ENCODE assay signal across 35 cellular contexts in the genomic region with DNA sequence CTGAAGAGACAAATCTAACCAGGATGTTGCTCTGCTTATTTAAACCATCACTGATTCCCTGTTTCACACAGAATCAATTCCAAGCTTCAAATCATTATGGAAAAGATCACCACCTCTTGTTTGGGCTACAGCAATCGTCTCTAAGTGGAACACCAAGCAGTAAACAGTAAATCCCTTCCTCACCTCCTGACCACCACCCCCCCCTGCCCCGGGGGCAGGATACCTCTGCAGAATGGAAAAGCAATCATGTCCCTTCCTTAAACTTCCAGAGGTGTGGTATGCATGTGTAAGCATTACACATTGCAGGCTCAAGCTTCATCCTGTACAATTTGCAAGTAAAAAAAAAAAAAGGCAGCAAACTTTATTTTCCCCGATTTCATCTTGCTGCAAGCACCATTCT.
"Had no signal": no experiment of that assay in that cellular context is flagged by ENCODE, and none has a peak within 500 bp of the region (broad histone marks: within the 10 kb centered on the region; RNA-seq: fewer than 3 reads in every experiment).

No MANE protein-coding gene starts in this region.

- H3K27ac Mint-ChIP-seq: activated B cell treated with CpG ODN at 0.5 μM for 24 hours; activated CD4-positive, alpha-beta memory T cell treated with anti-CD3 and anti-CD28 coated beads, Interleukin-2, amount 10 ng/mL, durations not matched to agents 7 days and 5 days; activated CD4-positive, alpha-beta T cell treated with anti-CD3 and anti-CD28 coated beads, Interleukin-2, amount 10 ng/mL, durations not matched to agents 7 days and 5 days; activated CD8-positive, alpha-beta memory T cell treated with anti-CD3 and anti-CD28 coated beads, Interleukin-2, amount 10 ng/mL, durations not matched to agents 7 days and 5 days; activated CD8-positive, alpha-beta T cell treated with anti-CD3 and anti-CD28 coated beads, Interleukin-2, amount 10 ng/mL, durations not matched to agents 7 days and 5 days; activated naive CD4-positive, alpha-beta T cell treated with anti-CD3 and anti-CD28 coated beads, Interleukin-2, amount 10 ng/mL, durations not matched to agents 7 days and 5 days; activated naive CD4-positive, alpha-beta T cell treated with anti-CD3 and anti-CD28 coated beads, Interleukin-2, amount 50 U/mL, for 24 hours; activated naive CD8-positive, alpha-beta T cell; activated naive CD8-positive, alpha-beta T cell treated with anti-CD3 and anti-CD28 coated beads, Interleukin-2, amount 10 ng/mL, durations not matched to agents 7 days and 5 days; activated naive CD8-positive, alpha-beta T cell treated with anti-CD3 and anti-CD28 coated beads, Interleukin-2, amount 50 U/mL, for 24 hours; activated T-cell treated with anti-CD3 and anti-CD28 coated beads, Interleukin-2, amount 50 U/mL, for 24 hours; activated T-helper 2 cell treated with anti-CD3 and anti-CD28 coated beads, Interferon-gamma antibody, Interleukin-2, Interleukin-4, amounts not matched to agents 10 μg/mL and 5 μg/mL and 100 μg/mL, durations not matched to agents 14 hours and 24 hours and 36 hours; brain; T-helper 1 cell treated with Interleukin-12 subunit alpha and Interleukin-12 subunit beta and Interleukin-4 antibody, amounts not matched to agents 30 μg/mL and 1 μg/mL, for 36 hours; T-helper 2 cell treated with Interferon-gamma antibody and Interleukin-4, amounts not matched to agents 5 μg/mL and 100 μg/mL, for 36 hours had no signal

- H3K27me3 ChIP-seq: ascending aorta, cardiac muscle cell had no signal

- H3K4me3 Mint-ChIP-seq: activated B cell treated with CpG ODN at 0.5 μM for 24 hours; activated CD4-positive, alpha-beta memory T cell treated with anti-CD3 and anti-CD28 coated beads, Interleukin-2, amount 10 ng/mL, durations not matched to agents 7 days and 5 days; activated CD4-positive, alpha-beta T cell treated with anti-CD3 and anti-CD28 coated beads, Interleukin-2, amount 10 ng/mL, durations not matched to agents 7 days and 5 days; activated CD8-positive, alpha-beta memory T cell treated with anti-CD3 and anti-CD28 coated beads, Interleukin-2, amount 10 ng/mL, durations not matched to agents 7 days and 5 days; activated CD8-positive, alpha-beta T cell treated with anti-CD3 and anti-CD28 coated beads, Interleukin-2, amount 10 ng/mL, durations not matched to agents 7 days and 5 days; activated naive CD4-positive, alpha-beta T cell treated with anti-CD3 and anti-CD28 coated beads, Interleukin-2, amount 10 ng/mL, durations not matched to agents 7 days and 5 days; activated naive CD4-positive, alpha-beta T cell treated with anti-CD3 and anti-CD28 coated beads, Interleukin-2, amount 50 U/mL, for 24 hours; activated naive CD8-positive, alpha-beta T cell; activated naive CD8-positive, alpha-beta T cell treated with anti-CD3 and anti-CD28 coated beads, Interleukin-2, amount 10 ng/mL, durations not matched to agents 7 days and 5 days; activated naive CD8-positive, alpha-beta T cell treated with anti-CD3 and anti-CD28 coated beads, Interleukin-2, amount 50 U/mL, for 24 hours; activated T-cell treated with anti-CD3 and anti-CD28 coated beads, Interleukin-2, amount 50 U/mL, for 24 hours; brain; central memory CD8-positive, alpha-beta T cell; T-helper 1 cell treated with Interleukin-12 subunit alpha and Interleukin-12 subunit beta and Interleukin-4 antibody, amounts not matched to agents 30 μg/mL and 1 μg/mL, for 36 hours; T-helper 2 cell treated with Interferon-gamma antibody and Interleukin-4, amounts not matched to agents 5 μg/mL and 100 μg/mL, for 36 hours had no signal

- H3K27ac ChIP-seq: ascending aorta, cardiac muscle cell, VCaP had no signal

- H3K4me3 ChIP-seq: ascending aorta, cardiac muscle cell had no signal

- H3K9me3 ChIP-seq: ascending aorta had no signal

- DNase-seq: activated B cell treated with CpG ODN at 0.5 μM for 24 hours; activated CD4-positive, alpha-beta memory T cell treated with anti-CD3 and anti-CD28 coated beads, Interleukin-2, amount 10 ng/mL, durations not matched to agents 7 days and 5 days; activated CD4-positive, alpha-beta T cell treated with anti-CD3 and anti-CD28 coated beads for 48 hours; activated CD4-positive, alpha-beta T cell treated with anti-CD3 and anti-CD28 coated beads, Interleukin-2, amount 10 ng/mL, durations not matched to agents 7 days and 5 days; activated CD4-positive, alpha-beta T cell treated with anti-CD3 and anti-CD28 coated beads, Interleukin-2, amount 50 U/mL, for 48 hours; activated CD4-positive, CD25-positive, alpha-beta regulatory T cell treated with anti-CD3 and anti-CD28 coated beads, Interleukin-2, amount 50 U/mL, for 72 hours; activated CD8-positive, alpha-beta memory T cell treated with anti-CD3 and anti-CD28 coated beads for 24 hours; activated CD8-positive, alpha-beta memory T cell treated with anti-CD3 and anti-CD28 coated beads, Interleukin-2, amount 10 ng/mL, durations not matched to agents 7 days and 5 days; activated CD8-positive, alpha-beta memory T cell treated with anti-CD3 and anti-CD28 coated beads, Interleukin-2, amount 50 U/mL, for 48 hours; activated CD8-positive, alpha-beta T cell treated with anti-CD3 and anti-CD28 coated beads, Interleukin-2, amount 10 ng/mL, durations not matched to agents 7 days and 5 days; activated effector memory CD4-positive, alpha-beta T cell treated with Interleukin-2 at 50 U/mL for 16 hours; activated gamma-delta T cell; activated naive CD4-positive, alpha-beta T cell treated with anti-CD3 and anti-CD28 coated beads, Interleukin-2, amount 10 ng/mL, durations not matched to agents 7 days and 5 days; activated naive CD4-positive, alpha-beta T cell treated with Interleukin-2 at 50 U/mL for 16 hours; activated naive CD8-positive, alpha-beta T cell treated with anti-CD3 and anti-CD28 coated beads, Interleukin-2, amount 10 ng/mL, durations not matched to agents 7 days and 5 days; activated naive CD8-positive, alpha-beta T cell treated with anti-CD3 and anti-CD28 coated beads, Interleukin-2, amount 50 U/mL, for 24 hours; activated T-cell treated with anti-CD3 and anti-CD28 coated beads, Interleukin-2, amount 50 U/mL, for 24 hours; activated T-cell treated with anti-CD3 and anti-CD28 coated beads, Interleukin-2, amount 50 U/mL, for 48 hours; amygdala; anterior cingulate cortex; caudate nucleus; cerebellar nuclear complex; T-helper 1 cell; T-helper 2 cell; T-helper 9 cell had no signal

- ATAC-seq: activated CD8-positive, alpha-beta memory T cell treated with anti-CD3 and anti-CD28 coated beads, Interleukin-2, amount 10 ng/mL, durations not matched to agents 7 days and 5 days; activated CD8-positive, alpha-beta T cell treated with anti-CD3 and anti-CD28 coated beads, Interleukin-2, amount 10 ng/mL, durations not matched to agents 7 days and 5 days; activated naive CD8-positive, alpha-beta T cell treated with anti-CD3 and anti-CD28 coated beads, Interleukin-2, amount 50 U/mL, for 24 hours had no signal

- H3K4me1 ChIP-seq: ascending aorta had no signal

- H3K4me1 Mint-ChIP-seq: activated CD4-positive, alpha-beta memory T cell treated with anti-CD3 and anti-CD28 coated beads, Interleukin-2, amount 10 ng/mL, durations not matched to agents 7 days and 5 days; activated CD4-positive, alpha-beta T cell treated with anti-CD3 and anti-CD28 coated beads, Interleukin-2, amount 10 ng/mL, durations not matched to agents 7 days and 5 days; activated CD8-positive, alpha-beta memory T cell treated with anti-CD3 and anti-CD28 coated beads, Interleukin-2, amount 10 ng/mL, durations not matched to agents 7 days and 5 days; activated naive CD4-positive, alpha-beta T cell treated with anti-CD3 and anti-CD28 coated beads, Interleukin-2, amount 10 ng/mL, durations not matched to agents 7 days and 5 days; activated naive CD4-positive, alpha-beta T cell treated with anti-CD3 and anti-CD28 coated beads, Interleukin-2, amount 50 U/mL, for 24 hours; activated naive CD8-positive, alpha-beta T cell treated with anti-CD3 and anti-CD28 coated beads, Interleukin-2, amount 10 ng/mL, durations not matched to agents 7 days and 5 days; activated naive CD8-positive, alpha-beta T cell treated with anti-CD3 and anti-CD28 coated beads, Interleukin-2, amount 50 U/mL, for 24 hours; central memory CD8-positive, alpha-beta T cell had no signal

- H3K36me3 ChIP-seq: ascending aorta, cardiac muscle cell had no signal

- H3K9me3 Mint-ChIP-seq: activated B cell treated with CpG ODN at 0.5 μM for 24 hours; activated CD4-positive, alpha-beta T cell treated with anti-CD3 and anti-CD28 coated beads, Interleukin-2, amount 10 ng/mL, durations not matched to agents 7 days and 5 days; activated naive CD8-positive, alpha-beta T cell treated with anti-CD3 and anti-CD28 coated beads, Interleukin-2, amount 50 U/mL, for 24 hours; activated T-cell treated with anti-CD3 and anti-CD28 coated beads, Interleukin-2, amount 50 U/mL, for 24 hours; activated T-helper 2 cell treated with anti-CD3 and anti-CD28 coated beads, Interferon-gamma antibody, Interleukin-2, Interleukin-4, amounts not matched to agents 10 μg/mL and 5 μg/mL and 100 μg/mL, durations not matched to agents 14 hours and 24 hours and 36 hours; central memory CD8-positive, alpha-beta T cell had no signal

- H3K36me3 Mint-ChIP-seq: activated CD8-positive, alpha-beta memory T cell treated with anti-CD3 and anti-CD28 coated beads, Interleukin-2, amount 10 ng/mL, durations not matched to agents 7 days and 5 days; activated naive CD4-positive, alpha-beta T cell treated with anti-CD3 and anti-CD28 coated beads, Interleukin-2, amount 10 ng/mL, durations not matched to agents 7 days and 5 days; activated naive CD4-positive, alpha-beta T cell treated with anti-CD3 and anti-CD28 coated beads, Interleukin-2, amount 50 U/mL, for 24 hours; activated naive CD8-positive, alpha-beta T cell; activated naive CD8-positive, alpha-beta T cell treated with anti-CD3 and anti-CD28 coated beads, Interleukin-2, amount 10 ng/mL, durations not matched to agents 7 days and 5 days; brain had no signal

- H3K27me3 Mint-ChIP-seq: activated B cell treated with CpG ODN at 0.5 μM for 24 hours; activated CD4-positive, alpha-beta memory T cell treated with anti-CD3 and anti-CD28 coated beads, Interleukin-2, amount 10 ng/mL, durations not matched to agents 7 days and 5 days; activated CD4-positive, alpha-beta T cell treated with anti-CD3 and anti-CD28 coated beads, Interleukin-2, amount 10 ng/mL, durations not matched to agents 7 days and 5 days; activated naive CD4-positive, alpha-beta T cell treated with anti-CD3 and anti-CD28 coated beads, Interleukin-2, amount 10 ng/mL, durations not matched to agents 7 days and 5 days; activated naive CD8-positive, alpha-beta T cell treated with anti-CD3 and anti-CD28 coated beads, Interleukin-2, amount 10 ng/mL, durations not matched to agents 7 days and 5 days; activated naive CD8-positive, alpha-beta T cell treated with anti-CD3 and anti-CD28 coated beads, Interleukin-2, amount 50 U/mL, for 24 hours had no signal
